Comparison of ENCODE assay signal across 1 cellular context in genomic region chr1:116194592-116194991, GRCh38.
TF ChIP-seq lines count a peak whose summit lies in the region.

No MANE protein-coding gene starts in this region.

TF ChIP-seq in HepG2, 621 proteins besides CTCF, POLR2A, EP300 and RAD21:
- no peak for TF ChIP-seq TAF15 (IDR thresholded peaks at IDR 0.05; ENCODE audit: low read depth, low read length, poor library complexity, severe bottlenecking)
- TF ChIP-seq MAFK (conservative IDR thresholded peaks at IDR 0.05 in 1 of 2, IDR thresholded peaks at IDR 0.05 in 1 of 2; ENCODE audit: low read length in 2 of 2), result peak; percentile 13 to 52; a peak in 2 of 4 replicates
- TF ChIP-seq MAFF (IDR thresholded peaks at IDR 0.05; ENCODE audit: low read depth, low read length), result 0 out of 2 replicates have a peak, but pooled peaks have one; percentile 12
- TF ChIP-seq ZNF503 (CRISPR knock-in tag; IDR thresholded peaks at IDR 0.05), result no peak
- TF ChIP-seq FOXM1 (CRISPR knock-in tag; IDR thresholded peaks at IDR 0.05), result no peak
- no peak for TF ChIP-seq ZNF407 (CRISPR knock-in tag; IDR thresholded peaks at IDR 0.05; ENCODE audit: not compliant biosample characterization)
